ENCODE assay signal across 20 cellular contexts in genomic region chr18:11810379-11810778, GRCh38. TPM values are rescaled to one million over a fixed set of nuclear protein-coding genes. Genes with fewer than 3 reads are reported as not detected.
DNase-seq lines count a peak whose midpoint lies in the region; ATAC-seq, FAIRE-seq and TF ChIP-seq lines count a peak whose summit lies in the region.
"Had no signal": no experiment of that assay in that cellular context is flagged by ENCODE, and none has a peak within 500 bp of the region (broad histone marks: within the 10 kb centered on the region; RNA-seq: fewer than 3 reads in every experiment).

No MANE protein-coding gene starts in this region.

- no peak overlapping the region for H3K9ac ChIP-seq in HUES64 (ENCODE audit: low read depth, low read length)
- no peak overlapping the region for H3K9ac ChIP-seq in H1 (replicated peaks in 1 of 4; ENCODE audit: extremely low read depth in 1 of 4, low read depth in 3 of 4, low read length in 3 of 4)
- H3K9ac ChIP-seq in mesendoderm (ENCODE audit: low read length) = peak overlapping the region; percentile 6
- no peak overlapping the region for H3K9ac ChIP-seq in smooth muscle cell (ENCODE audit: low read depth)
- H3K9ac ChIP-seq: GM23248 had no signal

- peaks cover 56% of the 10 kb centered on the region for H3K4me1 Mint-ChIP-seq in GM23338
- H3K4me1 Mint-ChIP-seq: CD4-positive, alpha-beta memory T cell had no signal

- no peaks in the 10 kb centered on the region for H3K9me3 ChIP-seq in HUES64 (ENCODE audit: insufficient read depth, low read depth, low read length)
- H3K9me3 ChIP-seq in H1 (ENCODE audit: insufficient read depth in 2 of 2, low read depth in 1 of 2, low read length in 1 of 2) = no peaks in the 10 kb centered on the region
- H3K9me3 ChIP-seq in smooth muscle cell (replicated peaks; ENCODE audit: low read depth) = no peaks in the 10 kb centered on the region
- H3K9me3 ChIP-seq: A549 had no signal

- H3K4me2 ChIP-seq in GM23338 (0 out of 2 replicates have a peak overlapping the region, but pooled peaks have one; percentile 15), H1 (ENCODE audit: insufficient read depth in 1 of 2, low read depth in 2 of 2, low read length in 2 of 2) (no peak overlapping the region; a peak in 1 of 4 replicates), mesendoderm (ENCODE audit: low read length) (no peak overlapping the region), smooth muscle cell (no peak overlapping the region)
- H3K4me2 ChIP-seq: A549 had no signal

- H2BK120ac ChIP-seq in H1 (replicated peaks; ENCODE audit: low read depth, low read length) (peak overlapping the region; percentile 67), mesendoderm (ENCODE audit: low read depth, low read length) (no peak overlapping the region)

- no peak for FAIRE-seq in H1 (lab: Jason Lieb, UNC)
- no peak for FAIRE-seq in H54 (lab: Jason Lieb, UNC)
- FAIRE-seq: A549, G401.6, GM19239 had no signal

- no peak overlapping the region for H2BK15ac ChIP-seq in H1 (ENCODE audit: low read length)
- H2BK15ac ChIP-seq in mesendoderm (replicated peaks; ENCODE audit: low read depth) = no peak overlapping the region

- TF ChIP-seq POLR2A in H1 (IDR thresholded peaks at IDR 0.05; ENCODE audit: control extremely low read depth in 1 of 2, low read depth in 2 of 2, low read length in 2 of 2) (no peak), H54 (IDR thresholded peaks at IDR 0.05; ENCODE audit: low read depth, low read length) (no peak)

- H3K4ac ChIP-seq in H1 (replicated peaks; ENCODE audit: insufficient read length, low read depth, low read length) = no peak overlapping the region
- no peak overlapping the region for H3K4ac ChIP-seq in mesendoderm (ENCODE audit: low read depth, low read length)

- ATAC-seq in GM23338 = no peak
- ATAC-seq: A549, HCT116 had no signal

- H3K18ac ChIP-seq in H1 (ENCODE audit: extremely low read depth, low read length) (peak overlapping the region; percentile 57), mesendoderm (ENCODE audit: low read length) (no peak overlapping the region)

- H3K79me1 ChIP-seq in H1 (ENCODE audit: low read depth, low read length) (no peaks in the 10 kb centered on the region), mesendoderm (ENCODE audit: low read length) (peaks cover 1% of the 10 kb centered on the region)

- H2BK12ac ChIP-seq in H1 (ENCODE audit: low read depth, low read length) = peak overlapping the region; percentile 82; the same call in 1 of the 2 replicates

- TF ChIP-seq EP300 in H1 (IDR thresholded peaks at IDR 0.05; ENCODE audit: borderline replicate concordance in 1 of 2, low read depth in 2 of 2, low read length in 2 of 2) = no peak

- peaks cover 10% of the 10 kb centered on the region; the same call in 1 of the 2 replicates for H3F3A ChIP-seq in GM23338 (replicated peaks; ENCODE audit: low read depth)
- no peaks in the 10 kb centered on the region for H3F3A ChIP-seq in smooth muscle cell (ENCODE audit: low read depth)

- no peak overlapping the region for H3K4me3 ChIP-seq in GM23338
- no peak overlapping the region for H3K4me3 ChIP-seq in HUES64 (ENCODE audit: low read length)
- no peak overlapping the region for H3K4me3 ChIP-seq in H1 (ENCODE audit: extremely low read depth in 1 of 4, insufficient read depth in 2 of 4, low read depth in 3 of 4, low read length in 4 of 4)
- H3K4me3 ChIP-seq in mesendoderm (ENCODE audit: low read length) = no peak overlapping the region
- no peak overlapping the region for H3K4me3 ChIP-seq in smooth muscle cell
- H3K4me3 ChIP-seq: A549, GM23248 had no signal

- H3K9me3 Mint-ChIP-seq in GM23338 = no peaks in the 10 kb centered on the region
- H3K9me3 Mint-ChIP-seq: CD4-positive, alpha-beta memory T cell had no signal

- no peak for TF ChIP-seq RAD21 in H1 (IDR thresholded peaks at IDR 0.05 in 1 of 2, conservative IDR thresholded peaks at IDR 0.05 in 1 of 2; ENCODE audit: low read depth in 2 of 2, low read length in 2 of 2)

- no peaks in the 10 kb centered on the region for H4K20me1 ChIP-seq in GM23338 (replicated peaks; ENCODE audit: insufficient read depth)
- H4K20me1 ChIP-seq in H1 (replicated peaks in 1 of 2; ENCODE audit: control insufficient read depth in 1 of 2, insufficient read depth in 2 of 2, low read length in 2 of 2) = no peaks in the 10 kb centered on the region
- no peaks in the 10 kb centered on the region for H4K20me1 ChIP-seq in smooth muscle cell (ENCODE audit: low read depth)

- H3K4me1 ChIP-seq in GM23338 (ENCODE audit: insufficient read depth) (peaks cover 45% of the 10 kb centered on the region), HUES64 (ENCODE audit: insufficient read depth, low read length) (peaks cover 49% of the 10 kb centered on the region), H1 (replicated peaks in 1 of 4; ENCODE audit: control insufficient read depth in 3 of 4, insufficient read depth in 4 of 4, low read length in 3 of 4) (peaks cover 16 to 32% (median 22%) of the 10 kb centered on the region in 4 experiments), mesendoderm (ENCODE audit: control insufficient read depth, low read depth, low read length) (peaks cover 19% of the 10 kb centered on the region), smooth muscle cell (ENCODE audit: low read depth) (peaks cover 10% of the 10 kb centered on the region)

- H3K4me3 Mint-ChIP-seq in GM23338 = no peak overlapping the region
- H3K4me3 Mint-ChIP-seq: CD4-positive, alpha-beta memory T cell had no signal

- H2BK5ac ChIP-seq in H1 (ENCODE audit: low read depth, low read length) (peak overlapping the region; percentile 90; the same call in 1 of the 2 replicates), mesendoderm (ENCODE audit: low read length) (peak overlapping the region; percentile 66)

- H3K27ac ChIP-seq in GM23338 (ENCODE audit: low read depth) = peak overlapping the region; percentile 68
- peak overlapping the region; percentile 69; the same call in 1 of the 2 replicates for H3K27ac ChIP-seq in HUES64 (ENCODE audit: low read depth, low read length)
- peak overlapping the region; percentile 29; the same call in 1 of the 2 replicates for H3K27ac ChIP-seq in H1 (ENCODE audit: low read depth, low read length)
- peak overlapping the region; percentile 4 for H3K27ac ChIP-seq in mesendoderm (ENCODE audit: low read depth, low read length)
- H3K27ac ChIP-seq in smooth muscle cell (ENCODE audit: low read depth) = no peak overlapping the region
- H3K27ac ChIP-seq: A549, GM23248 had no signal

- H4K8ac ChIP-seq in H1 (ENCODE audit: extremely low read depth, insufficient read depth, low read length) (no peak overlapping the region; the same call in 1 of the 2 replicates), mesendoderm (ENCODE audit: low read depth, low read length) (no peak overlapping the region)

- no peaks in the 10 kb centered on the region for H3K79me2 ChIP-seq in GM23338 (replicated peaks; ENCODE audit: insufficient read depth)
- H3K79me2 ChIP-seq in H1 (ENCODE audit: control insufficient read depth in 1 of 2, insufficient read depth in 2 of 2, low read length in 2 of 2) = no peaks in the 10 kb centered on the region
- no peaks in the 10 kb centered on the region for H3K79me2 ChIP-seq in mesendoderm (ENCODE audit: control insufficient read depth, insufficient read depth, low read length)
- H3K79me2 ChIP-seq in smooth muscle cell (ENCODE audit: low read depth) = no peaks in the 10 kb centered on the region

- WGBS in HUES64 = 87% methylated on average over 3 of the region's 3 CpGs
- 88% methylated on average over 3 of the region's 3 CpGs; no CpG with 5 or more reads in 1 of the 2 experiments for WGBS in H1 (ENCODE audit: extremely low coverage in 1 of 2, insufficient coverage in 1 of 2, insufficient read length in 1 of 2, insufficient replicate concordance in 2 of 2, low coverage in 1 of 2, low lambda C conversion rate in 2 of 2, missing lambda C conversion rate in 1 of 2), 2 experiments
- no CpG with 5 or more reads among the region's 3 CpGs for WGBS in mesendoderm (ENCODE audit: extremely low coverage, insufficient coverage, low lambda C conversion rate)
- WGBS in smooth muscle cell (ENCODE audit: low lambda C conversion rate) = 89% methylated on average over 3 of the region's 3 CpGs

- H3K27ac Mint-ChIP-seq in GM23338 = no peak overlapping the region
- H3K27ac Mint-ChIP-seq: CD4-positive, alpha-beta memory T cell had no signal

- no peak overlapping the region for H3K14ac ChIP-seq in H1 (ENCODE audit: insufficient read length)

- POLR2A ChIA-PET in H1 (lab: Charles Lee; ENCODE audit: partially characterized antibody) = interaction anchor here (0.8 to 1.4 kb wide), 4 partner anchors 18 to 74 kb away, joined by 3 read pairs; partner anchors contain the start of gene CHMP1B

- no peak for TF ChIP-seq CTCF in GM23338 (conservative IDR thresholded peaks at IDR 0.05; ENCODE audit: low read depth in 2 of 2)
- TF ChIP-seq CTCF in H1 (IDR thresholded peaks at IDR 0.05; ENCODE audit: control extremely low read depth in 1 of 3, insufficient read depth in 1 of 3, low read depth in 1 of 3, low read length in 3 of 3) = no peak
- no peak for TF ChIP-seq CTCF in smooth muscle cell (IDR thresholded peaks at IDR 0.05; ENCODE audit: borderline replicate concordance, insufficient read depth, poor library complexity, severe bottlenecking)

- no peaks in the 10 kb centered on the region for H3K9me2 ChIP-seq in GM23338 (ENCODE audit: insufficient read depth)

- H2AFZ ChIP-seq in GM23338 = no peak overlapping the region
- H2AFZ ChIP-seq in H1 (ENCODE audit: low read length) = no peak overlapping the region
- H2AFZ ChIP-seq in smooth muscle cell (ENCODE audit: low read depth) = no peak overlapping the region
- H2AFZ ChIP-seq: GM23248 had no signal

- H3K56ac ChIP-seq in H1 (replicated peaks; ENCODE audit: insufficient read length, low read depth, low read length) (no peak overlapping the region), mesendoderm (ENCODE audit: low read length) (peak overlapping the region; percentile 79)

- H3K23me2 ChIP-seq in H1 (ENCODE audit: low read depth, low read length) = no peaks in the 10 kb centered on the region

- CTCF ChIA-PET in H1 (lab: Charles Lee; ENCODE audit: partially characterized antibody) = interaction anchor here (0.7 to 2.1 kb wide), 11 partner anchors 13 to 155 kb away, joined by 3 to 5 read pairs (median 4); no protein-coding TSS in a partner anchor

- H2AK5ac ChIP-seq in H1 (ENCODE audit: low read depth, low read length) (peak overlapping the region; percentile 17; the same call in 1 of the 2 replicates), mesendoderm (ENCODE audit: low read length) (peak overlapping the region; percentile 80)

- H3K23ac ChIP-seq in H1 (ENCODE audit: insufficient read length) (no peak overlapping the region), mesendoderm (ENCODE audit: low read length) (peak overlapping the region; percentile 83)

- peaks cover 20% of the 10 kb centered on the region for H3K27me3 Mint-ChIP-seq in GM23338 (ENCODE audit: insufficient read depth, low read depth, poor library complexity)

- peak overlapping the region; percentile 91 for H4K91ac ChIP-seq in H1 (replicated peaks; ENCODE audit: insufficient read length, low read length)

- DNase-seq in GM23338 (ENCODE audit: low spot score) (no peak), H1 (ENCODE audit: low read depth in 1 of 2, low spot score in 2 of 2) (no peak), mesendoderm (no peak), AG08395 (ENCODE audit: low spot score) (no peak), H54 (ENCODE audit: insufficient read length, low spot score) (no peak), smooth muscle cell (lab: John Stamatoyannopoulos, UW; ENCODE audit: unreplicated experiment) (no peak), NCI-H1417 (lab: John Stamatoyannopoulos, UW) (no peak)
- DNase-seq: 8988T; ACHN; C1 segment of cervical spinal cord; CD4-positive, alpha-beta memory T cell; COR-L47; DMS153; DND-41; GM23248 had no signal

- H3K36me3 Mint-ChIP-seq in GM23338 (ENCODE audit: low read depth) = no peaks in the 10 kb centered on the region
- H3K36me3 Mint-ChIP-seq: CD4-positive, alpha-beta memory T cell had no signal

- no peaks in the 10 kb centered on the region for H3K27me3 ChIP-seq in GM23338 (ENCODE audit: insufficient read depth)
- H3K27me3 ChIP-seq in HUES64 (ENCODE audit: insufficient read depth, low read length) = no peaks in the 10 kb centered on the region
- no peaks in the 10 kb centered on the region for H3K27me3 ChIP-seq in H1 (replicated peaks in 1 of 4; ENCODE audit: control insufficient read depth in 3 of 4, extremely low read depth in 1 of 4, insufficient read depth in 3 of 4, low read length in 3 of 4)
- H3K27me3 ChIP-seq in mesendoderm (ENCODE audit: insufficient read depth, low read length, poor library complexity) = no peaks in the 10 kb centered on the region
- H3K27me3 ChIP-seq in smooth muscle cell (ENCODE audit: low read depth) = no peaks in the 10 kb centered on the region

- peak overlapping the region; percentile 88 for H2BK20ac ChIP-seq in H1 (ENCODE audit: low read length)

- no peaks in the 10 kb centered on the region for H3K36me3 ChIP-seq in GM23338 (ENCODE audit: insufficient read depth)
- no peaks in the 10 kb centered on the region for H3K36me3 ChIP-seq in HUES64 (ENCODE audit: insufficient read depth, low read length)
- no peaks in the 10 kb centered on the region for H3K36me3 ChIP-seq in H1 (ENCODE audit: control insufficient read depth in 2 of 4, insufficient read depth in 4 of 4, low read length in 3 of 4)
- H3K36me3 ChIP-seq in mesendoderm (ENCODE audit: control insufficient read depth, insufficient read depth, low read length) = no peaks in the 10 kb centered on the region
- no peaks in the 10 kb centered on the region for H3K36me3 ChIP-seq in smooth muscle cell (ENCODE audit: low read depth)

- H4K5ac ChIP-seq in H1 (ENCODE audit: insufficient read length, low read depth, low read length) (no peak overlapping the region), mesendoderm (ENCODE audit: low read length) (no peak overlapping the region)

RNA-seq across cellular contexts. Expression of gene CHMP1B, which starts 40.8 kb away (rescaled TPM):
- total RNA-seq in GM23338 (2014; rRNA removed; shearing (Covaris generic)) = 47.4 and 52.1 TPM in 2 replicates
- 38.5 and 41.8 TPM in 2 replicates for polyA plus RNA-seq in GM23338 (2016; fragmentation: Nextera tagmentation; extraction: Ambion mirVana)
- 22.3 TPM for polyA plus RNA-seq in HUES64 (2013, experiment 1 of 2)
- 26.2 TPM for polyA plus RNA-seq in HUES64 (2013, experiment 2 of 2)
- 42.8 and 43.2 TPM in 2 replicates for total RNA-seq in H1 (2021; fragmentation: NEBNext Ultra II Directional; extraction: Animal tissue kit (Norgen Biotek cat#: 25700))
- 30.5 and 32.3 TPM in 2 replicates for polyA plus RNA-seq in H1 (2011; rRNA removed)
- 47.4 TPM for polyA plus RNA-seq in H1 (2011; cell fraction: cytosol; rRNA removed)
- polyA plus RNA-seq in H1 (2011; cell fraction: nucleus; rRNA removed) = 20.3 TPM
- 31.2 to 43.4 TPM (median 35.0 TPM) in 4 replicates for polyA plus RNA-seq in H1 (2012, experiment 1 of 2)
- 9.4 TPM for polyA plus RNA-seq in H1 (2012, experiment 2 of 2)
- 30.5 TPM for polyA plus RNA-seq in H1 (2013, experiment 1 of 2)
- polyA plus RNA-seq in H1 (2013, experiment 2 of 2) = 30.2 TPM
- 20.1 and 22.6 TPM in 2 replicates for polyA minus RNA-seq in H1 (2011; rRNA and poly(A)+ RNA removed)
- polyA minus RNA-seq in H1 (2011; cell fraction: cytosol; rRNA and poly(A)+ RNA removed) = 14.7 TPM
- 16.3 TPM for polyA minus RNA-seq in H1 (2011; cell fraction: nucleus; rRNA and poly(A)+ RNA removed)
- polyA plus RNA-seq in mesendoderm (2013, experiment 1 of 2) = 35.3 TPM
- polyA plus RNA-seq in mesendoderm (2013, experiment 2 of 2) = 36.3 TPM
- 54.6 and 61.1 TPM in 2 replicates for total RNA-seq in smooth muscle cell
- polyA plus RNA-seq in smooth muscle cell = 35.6 and 54.4 TPM in 2 replicates
